8 cellular contexts compared by ENCODE assay signal in genomic region chr18:26656401-26656943, GRCh38.
A peak's percentile ranks its signal among the peaks of the same experiment; 100 is the strongest.
DNase-seq lines count a peak whose midpoint lies in the region; ATAC-seq and TF ChIP-seq lines count a peak whose summit lies in the region.

No MANE protein-coding gene starts in this region.

- TF ChIP-seq CTCF in A673 (conservative IDR thresholded peaks at IDR 0.05; ENCODE audit: low read depth, low read length) (no peak), left ventricle myocardium inferior (IDR thresholded peaks at IDR 0.05; ENCODE audit: borderline replicate concordance) (no peak), GM13976 (IDR thresholded peaks at IDR 0.05; ENCODE audit: borderline replicate concordance, control extremely low read depth, extremely low read depth, insufficient read depth, missing control alignments) (no peak)

- POLR2A ChIA-PET in A673 (lab: Charles Lee; ENCODE audit: low non-redundant PET), result no interaction called here

- H3K27me3 ChIP-seq in A673 (replicated peaks; ENCODE audit: insufficient read depth, low read depth, low read length, poor library complexity) (peaks cover 88% of the 10 kb centered on the region), SJSA1 (replicated peaks) (peaks cover 62% of the 10 kb centered on the region), left ventricle myocardium inferior (ENCODE audit: low read depth) (peaks cover 24% of the 10 kb centered on the region)

- no TSS peak for BruUV-seq in A673 (replicated peaks; lab: Mats Ljungman, UMichigan)

- no peak overlapping the region for H3K27ac ChIP-seq in A673 (ENCODE audit: low read depth, low read length, poor library complexity, severe bottlenecking)
- H3K27ac ChIP-seq in SJSA1, result no peak overlapping the region
- H3K27ac ChIP-seq in left ventricle myocardium inferior (replicated peaks), result peak overlapping the region; percentile 92
- peak overlapping the region in 14 of 21 experiments; percentile 9 to 87 (median 74) for H3K27ac ChIP-seq in skin epidermis

- peak overlapping the region; percentile 39 for H3K4me3 ChIP-seq in A673 (ENCODE audit: low read depth, low read length, poor library complexity, severe bottlenecking)
- H3K4me3 ChIP-seq in SJSA1, result peak overlapping the region; percentile 50
- H3K4me3 ChIP-seq in left ventricle myocardium inferior, result peak overlapping the region; percentile 78
- H3K4me3 ChIP-seq in skin epidermis, result peak overlapping the region; percentile 30 to 82 (median 58)

- no peaks in the 10 kb centered on the region for H3K9me3 ChIP-seq in A673 (ENCODE audit: low read depth, low read length, poor library complexity, severe bottlenecking)
- no peaks in the 10 kb centered on the region; the same call in 1 of the 2 replicates for H3K9me3 ChIP-seq in SJSA1 (replicated peaks)
- H3K9me3 ChIP-seq in left ventricle myocardium inferior (replicated peaks), result no peaks in the 10 kb centered on the region

- CTCF ChIA-PET in A673 (lab: Charles Lee), result interaction anchor here (0.6 kb wide), 1 partner anchor 1201 kb away, joined by 3 read pairs; no protein-coding TSS in a partner anchor

- intact Hi-C loops in A673 (cut with micrococcal nuclease; ENCODE audit: unreplicated experiment) (no loop called here), left ventricle myocardium inferior (cut with micrococcal nuclease) (no loop called here)

- ATAC-seq in GM21576 (IDR thresholded peaks at IDR 0.05; ENCODE audit: unreplicated experiment), result peak; percentile 32

- H3K4me1 ChIP-seq in A673 (ENCODE audit: insufficient read depth, low read length, poor library complexity, severe bottlenecking), result no peaks in the 10 kb centered on the region
- H3K4me1 ChIP-seq in SJSA1 (replicated peaks), result peaks cover 11% of the 10 kb centered on the region
- peaks cover 36% of the 10 kb centered on the region for H3K4me1 ChIP-seq in left ventricle myocardium inferior

- no peaks in the 10 kb centered on the region for H3K36me3 ChIP-seq in A673 (ENCODE audit: insufficient read depth, low read length, poor library complexity, severe bottlenecking)
- no peaks in the 10 kb centered on the region for H3K36me3 ChIP-seq in SJSA1
- H3K36me3 ChIP-seq in left ventricle myocardium inferior, result no peaks in the 10 kb centered on the region

- in situ Hi-C loops in GM13976 (cut with MboI; ENCODE audit: low sequenced_read_pairs, unreplicated experiment), result no loop called here

- no peak for DNase-seq in A673 (ENCODE audit: low spot score)
- DNase-seq in SJSA1 (ENCODE audit: low read depth in 1 of 2, low spot score in 2 of 2), result no peak
- peak; percentile 16 for DNase-seq in left ventricle myocardium inferior
- DNase-seq in NCI-H748 (lab: John Stamatoyannopoulos, UW; ENCODE audit: unreplicated experiment), result no peak
- DNase-seq in D341Med (ENCODE audit: low spot score), result no peak
- DNase-seq in GM13976 (ENCODE audit: low spot score), result no peak

Comparison
In these comparisons a context has a peak if more than half of its experiments do, and no peak if none do; other contexts are left out.
1. H3K27ac ChIP-seq: peak in left ventricle myocardium inferior (single experiment) and skin epidermis (14 of 21); none in A673 (single experiment) and SJSA1 (single experiment).
2. Peak in every context shown above with its lines, with median percentiles within 50 percentile points of each other: H3K4me3 ChIP-seq.